ENCODE assay signal across 8 cellular contexts in genomic region chr7:7653568-7654187, GRCh38. TPM values are rescaled to one million over a fixed set of nuclear protein-coding genes. Genes with fewer than 3 reads are reported as not detected.
DNase-seq lines count a peak whose midpoint lies in the region; ATAC-seq, FAIRE-seq and TF ChIP-seq lines count a peak whose summit lies in the region.

No MANE protein-coding gene starts in this region.

- FAIRE-seq in H54 (lab: Jason Lieb, UNC) (peak; percentile 50), keratinocyte (lab: Jason Lieb, UNC) (no peak)

- peaks cover 50% of the 10 kb centered on the region for H3K4me1 Mint-ChIP-seq in CD8-positive, alpha-beta T cell (ENCODE audit: low read depth)

- no peaks in the 10 kb centered on the region for H3K9me3 ChIP-seq in CD8-positive, alpha-beta T cell (ENCODE audit: low read length)
- no peaks in the 10 kb centered on the region for H3K9me3 ChIP-seq in keratinocyte (ENCODE audit: control insufficient read depth, low read depth, low read length)

- peaks cover 33% of the 10 kb centered on the region for H3K36me3 Mint-ChIP-seq in CD8-positive, alpha-beta T cell

- no peaks in the 10 kb centered on the region for H3K36me3 ChIP-seq in CD8-positive, alpha-beta T cell (ENCODE audit: insufficient read depth, low read length)
- no peaks in the 10 kb centered on the region for H3K36me3 ChIP-seq in keratinocyte (ENCODE audit: control insufficient read depth in 2 of 2, extremely low read depth in 1 of 2, insufficient read depth in 2 of 2, low read length in 2 of 2)

- ATAC-seq in CD8-positive, alpha-beta T cell: peak; percentile 48
- ATAC-seq in GM19324 (IDR thresholded peaks at IDR 0.05; ENCODE audit: low FRiP score, unreplicated experiment) (no peak), GM18505 (IDR thresholded peaks at IDR 0.05; ENCODE audit: unreplicated experiment) (no peak)

- H3K4me3 ChIP-seq in CD8-positive, alpha-beta T cell (ENCODE audit: low read depth, low read length): no peak overlapping the region
- no peak overlapping the region for H3K4me3 ChIP-seq in WI38 (ENCODE audit: low read depth, low read length)
- H3K4me3 ChIP-seq in keratinocyte (ENCODE audit: control insufficient read depth in 2 of 3, extremely low read depth in 1 of 3, insufficient read depth in 2 of 3, low read depth in 1 of 3, low read length in 3 of 3): no peak overlapping the region

- H3K9ac ChIP-seq in keratinocyte (ENCODE audit: control insufficient read depth, extremely low read depth, insufficient read depth, low read length): no peak overlapping the region

- peaks cover 24% of the 10 kb centered on the region for H3K4me1 ChIP-seq in CD8-positive, alpha-beta T cell (ENCODE audit: insufficient read depth, low read length)
- H3K4me1 ChIP-seq in keratinocyte (ENCODE audit: control insufficient read depth, extremely low read depth, insufficient read depth, low read length): no peaks in the 10 kb centered on the region

- H3K27ac ChIP-seq in CD8-positive, alpha-beta T cell (ENCODE audit: low read depth, low read length): no peak overlapping the region
- no peak overlapping the region for H3K27ac ChIP-seq in keratinocyte (ENCODE audit: control insufficient read depth, insufficient read depth, low read length)

- H3K27me3 Mint-ChIP-seq in CD8-positive, alpha-beta T cell (ENCODE audit: low read depth): no peaks in the 10 kb centered on the region

- H3K9me1 ChIP-seq in keratinocyte (ENCODE audit: control insufficient read depth, extremely low read depth, insufficient read depth, low read length): peaks cover 3% of the 10 kb centered on the region

- peaks cover 2% of the 10 kb centered on the region for H3K79me2 ChIP-seq in keratinocyte (ENCODE audit: control insufficient read depth, insufficient read depth, low read length)

- TF ChIP-seq CTCF in CD8-positive, alpha-beta T cell (IDR thresholded peaks at IDR 0.05): no peak
- TF ChIP-seq CTCF in WI38 (IDR thresholded peaks at IDR 0.05; ENCODE audit: low read depth, low read length): peak; percentile 45
- TF ChIP-seq CTCF in keratinocyte (optimal IDR thresholded peaks at IDR 0.05 in 1 of 3, IDR thresholded peaks at IDR 0.05 in 1 of 3, conservative IDR thresholded peaks at IDR 0.05 in 1 of 3; ENCODE audit: extremely low read depth in 1 of 3, insufficient read depth in 2 of 3, low read length in 3 of 3): peak; percentile 39 to 67 (median 55)

- CTCF ChIA-PET in CD8-positive, alpha-beta T cell (lab: Charles Lee): no interaction called here

- H4K20me1 ChIP-seq in keratinocyte (ENCODE audit: control insufficient read depth, extremely low read depth, insufficient read depth, low read length): no peaks in the 10 kb centered on the region

- peak in 1 of 7 experiments; percentile 14 for DNase-seq in CD8-positive, alpha-beta T cell
- DNase-seq in H54 (ENCODE audit: insufficient read length, low spot score) (peak; percentile 26), keratinocyte (ENCODE audit: low read depth, low spot score) (no peak), posterior cingulate gyrus (no peak), NCI-H526 treated with DMSO at 0.1 percent for 48 hours (lab: John Stamatoyannopoulos, UW) (no peak)

- H3K27ac Mint-ChIP-seq in CD8-positive, alpha-beta T cell: no peak overlapping the region

- POLR2A ChIA-PET in CD8-positive, alpha-beta T cell (lab: Charles Lee): no interaction called here

- dilution Hi-C loops in keratinocyte (cut with MboI; ENCODE audit: extremely low pct_ligation_motif_present, low sequenced_read_pairs): no loop called here

- no peaks in the 10 kb centered on the region for H3K27me3 ChIP-seq in CD8-positive, alpha-beta T cell (ENCODE audit: insufficient read depth, low read length)
- H3K27me3 ChIP-seq in keratinocyte (ENCODE audit: control insufficient read depth, extremely low read depth, insufficient read depth, low read length): no peaks in the 10 kb centered on the region

- peaks cover 14% of the 10 kb centered on the region for H3K9me3 Mint-ChIP-seq in CD8-positive, alpha-beta T cell

- intact Hi-C loops in CD8-positive, alpha-beta T cell (cut with DNase I, micrococcal nuclease): no loop called here
- intact Hi-C loops in posterior cingulate gyrus (cut with DNase I): no loop called here

- H3K4me3 Mint-ChIP-seq in CD8-positive, alpha-beta T cell: no peak overlapping the region

- no peak overlapping the region for H2AFZ ChIP-seq in keratinocyte (ENCODE audit: control insufficient read depth, low read length)

- H3K4me2 ChIP-seq in keratinocyte (ENCODE audit: control insufficient read depth, extremely low read depth, insufficient read depth, low read depth, low read length): no peak overlapping the region

- no peak for TF ChIP-seq POLR2A in H54 (IDR thresholded peaks at IDR 0.05; ENCODE audit: low read depth, low read length)
- no peak for TF ChIP-seq POLR2A in GM18505 (IDR thresholded peaks at IDR 0.05; ENCODE audit: borderline replicate concordance, extremely low read depth, insufficient read depth, insufficient read length)

RNA-seq across cellular contexts. Expression of gene UMAD1, which starts 13.1 kb away (rescaled TPM):
- 10 to 100 TPM; 11.1 to 11.2 TPM for total RNA-seq in CD8-positive, alpha-beta T cell
- 12.5 to 18.2 TPM (median 13.2 TPM) in 3 replicates for polyA plus RNA-seq in keratinocyte
- polyA plus RNA-seq in keratinocyte (2011; ENCODE audit: low read depth): 8.9 TPM
- 11.8 and 20.9 TPM in 2 replicates for polyA plus RNA-seq in keratinocyte (2011; cell fraction: cytosol; rRNA removed)
- 8.9 and 11.8 TPM in 2 replicates for polyA plus RNA-seq in keratinocyte (2011; cell fraction: nucleus; rRNA removed)
- 4.8 and 7.9 TPM in 2 replicates for polyA plus RNA-seq in keratinocyte (2012; ENCODE audit: low replicate concordance)
- polyA minus RNA-seq in keratinocyte: 4.1 to 12.2 TPM (median 9.9 TPM) in 3 replicates
- polyA minus RNA-seq in keratinocyte (2011; cell fraction: cytosol; rRNA and poly(A)+ RNA removed): 7.1 TPM
- polyA minus RNA-seq in keratinocyte (2011; cell fraction: nucleus; rRNA and poly(A)+ RNA removed): 4.4 and 9.9 TPM in 2 replicates
